8 cellular contexts compared by ENCODE assay signal in the genomic region with DNA sequence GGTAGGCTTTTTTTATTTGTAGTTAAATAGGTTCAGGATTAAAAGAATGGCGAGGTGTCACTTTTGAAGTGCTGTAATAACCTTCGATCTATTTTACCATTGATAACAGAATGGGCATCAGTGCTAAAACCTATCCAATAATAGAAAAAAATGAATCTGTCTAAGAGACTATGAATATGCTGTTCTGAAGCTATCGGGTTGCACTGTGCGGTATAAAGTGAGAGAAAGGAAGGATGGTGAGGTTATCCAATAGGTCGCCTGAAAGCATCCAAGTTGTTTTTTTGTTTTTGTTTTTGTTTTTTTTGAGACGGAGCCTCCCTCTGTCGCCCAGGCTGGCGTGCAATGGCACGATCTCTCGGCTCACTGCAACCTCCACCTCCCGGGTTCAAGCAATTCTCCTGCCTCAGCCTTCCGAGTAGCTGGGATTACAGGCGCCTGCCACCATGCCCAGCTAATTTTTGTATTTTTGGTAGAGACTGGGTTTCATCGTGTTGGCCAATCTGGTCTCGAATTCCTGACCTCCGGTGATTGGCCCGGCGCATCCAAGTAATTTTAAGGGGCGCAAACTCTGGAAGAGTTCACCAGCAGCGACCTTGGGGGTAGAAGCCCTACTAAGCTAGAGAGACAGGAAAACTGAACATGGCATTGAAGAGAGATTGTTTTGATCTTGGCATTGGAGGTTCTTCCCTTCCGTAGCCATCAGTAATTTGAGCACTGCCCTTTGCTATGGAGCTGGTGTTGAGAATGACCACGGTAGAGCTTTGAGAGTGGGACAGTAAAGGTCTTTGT. TPM values are rescaled to one million over a fixed set of nuclear protein-coding genes. Genes with fewer than 3 reads are reported as not detected.
DNase-seq lines count a peak whose midpoint lies in the region; ATAC-seq and TF ChIP-seq lines count a peak whose summit lies in the region.

No MANE protein-coding gene starts in this region.

- H3K27ac ChIP-seq in heart left ventricle (peak overlapping the region; percentile 70 to 89 (median 84)), parathyroid adenoma (peak overlapping the region; percentile 82)

- H3K36me3 ChIP-seq in heart left ventricle: no peaks in the 10 kb centered on the region
- H3K36me3 ChIP-seq in parathyroid adenoma (ENCODE audit: control insufficient read depth, insufficient read depth, low read length): no peaks in the 10 kb centered on the region

- intact Hi-C loops in heart left ventricle (cut with DNase I): loop anchor here in 2 of 10 donors (10.0 kb wide), 2 partner anchors 253 to 343 kb away; partner anchors contain the start of gene REN (in 2 of the 2)

- peak overlapping the region; percentile 83 for H2AFZ ChIP-seq in parathyroid adenoma

- H3K27ac Mint-ChIP-seq in activated T-helper 17 cell treated with anti-CD3 and anti-CD28 coated beads, Interleukin-2, amount 50 U/mL, for 72 hours: peak overlapping the region; percentile 100

- no peaks in the 10 kb centered on the region for H3K79me2 ChIP-seq in parathyroid adenoma

- H3K4me1 ChIP-seq in heart left ventricle: peaks cover 0 to 39% (median 7%) of the 10 kb centered on the region in 12 donors
- H3K4me1 ChIP-seq in parathyroid adenoma: no peaks in the 10 kb centered on the region

- peaks cover 26% of the 10 kb centered on the region for H3K4me1 Mint-ChIP-seq in activated T-helper 17 cell treated with anti-CD3 and anti-CD28 coated beads, Interleukin-2, amount 50 U/mL, for 72 hours

- WGBS in heart left ventricle, 4 donors: 2 to 3% (median 2%) methylated on average over 21 to 22 of the region's 22 CpGs

- peak; percentile 54 for DNase-seq in NCI-H2227 (lab: John Stamatoyannopoulos, UW; ENCODE audit: unreplicated experiment)
- DNase-seq in NCI-H2227 treated with DMSO at 0.1 percent for 48 hours (lab: John Stamatoyannopoulos, UW): no peak
- DNase-seq in NCI-H446 treated with DMSO at 0.1 percent for 48 hours (lab: John Stamatoyannopoulos, UW): peak; percentile 70
- no peak for DNase-seq in heart left ventricle

- no peak overlapping the region for H3K9ac ChIP-seq in parathyroid adenoma

- H3K27me3 Mint-ChIP-seq in activated T-helper 17 cell treated with anti-CD3 and anti-CD28 coated beads, Interleukin-2, amount 50 U/mL, for 72 hours: no peaks in the 10 kb centered on the region

- ATAC-seq in HG02885 (IDR thresholded peaks at IDR 0.05; ENCODE audit: poor library complexity, unreplicated experiment) (peak; percentile 3), heart left ventricle (peak in 3 of 4 donors; percentile 14 to 31 (median 24)), GM18868 (IDR thresholded peaks at IDR 0.05; ENCODE audit: unreplicated experiment) (no peak)
- peak; percentile 20 for ATAC-seq in activated T-helper 17 cell treated with anti-CD3 and anti-CD28 coated beads, Interleukin-2, amount 50 U/mL, for 72 hours (replicated peaks)

- peak overlapping the region; percentile 96 for H3K4me3 Mint-ChIP-seq in activated T-helper 17 cell treated with anti-CD3 and anti-CD28 coated beads, Interleukin-2, amount 50 U/mL, for 72 hours

- peak in 1 of 2 donors; percentile 12 for TF ChIP-seq POLR2A in heart left ventricle (IDR thresholded peaks at IDR 0.05)

- no peaks in the 10 kb centered on the region for H3K9me3 ChIP-seq in heart left ventricle
- no peaks in the 10 kb centered on the region for H3K9me3 ChIP-seq in parathyroid adenoma (ENCODE audit: control insufficient read depth, low read length)

- TF ChIP-seq CTCF in heart left ventricle (IDR thresholded peaks at IDR 0.05): no peak
- TF ChIP-seq CTCF in parathyroid adenoma (IDR thresholded peaks at IDR 0.05): no peak

- peak overlapping the region; percentile 91 for H3K4me2 ChIP-seq in parathyroid adenoma (ENCODE audit: low read length)

- H3K27me3 ChIP-seq in heart left ventricle (no peaks in the 10 kb centered on the region), parathyroid adenoma (ENCODE audit: control insufficient read depth, insufficient read depth, low read length) (no peaks in the 10 kb centered on the region)

- peaks cover 20% of the 10 kb centered on the region for H3K36me3 Mint-ChIP-seq in activated T-helper 17 cell treated with anti-CD3 and anti-CD28 coated beads, Interleukin-2, amount 50 U/mL, for 72 hours (ENCODE audit: low read depth)

- H3K9me3 Mint-ChIP-seq in activated T-helper 17 cell treated with anti-CD3 and anti-CD28 coated beads, Interleukin-2, amount 50 U/mL, for 72 hours: no peaks in the 10 kb centered on the region

- peak overlapping the region; percentile 5 to 76 (median 60) for H3K4me3 ChIP-seq in heart left ventricle
- peak overlapping the region; percentile 78 for H3K4me3 ChIP-seq in parathyroid adenoma (ENCODE audit: low read depth, low read length)

RNA-seq across cellular contexts. Expression of gene MDM4, which starts 8.7 kb away (rescaled TPM):
- total RNA-seq in activated T-helper 17 cell treated with anti-CD3 and anti-CD28 coated beads, Interleukin-2, amount 50 U/mL, for 72 hours: 100 to 1,000 TPM in 1 of 2 donors, 10 to 100 TPM in 1; 71.3 to 130 TPM
- 10 to 100 TPM in 8 of 9 donors, 1 to 10 TPM in 1; 8.9 to 48.7 (median 33.0) TPM for total RNA-seq in heart left ventricle
- 10 to 100 TPM in 1 of 2 donors, 1 to 10 TPM in 1; 5.7 to 15.0 TPM for polyA plus RNA-seq in heart left ventricle

RNA-seq across cellular contexts. Expression of gene PIK3C2B, which starts 12.9 kb away (rescaled TPM):
- 10 to 100 TPM; 31.0 to 67.6 TPM for total RNA-seq in activated T-helper 17 cell treated with anti-CD3 and anti-CD28 coated beads, Interleukin-2, amount 50 U/mL, for 72 hours
- 10 to 100 TPM; 12.9 to 42.5 (median 19.8) TPM for total RNA-seq in heart left ventricle
- polyA plus RNA-seq in heart left ventricle: 10 to 100 TPM in 1 of 2 donors, 1 to 10 TPM in 1; 9.2 to 11.9 TPM

Comparison
In these comparisons a context has a peak if more than half of its experiments do, and no peak if none do; other contexts are left out.
1. DNase-seq: peak in NCI-H2227 (single experiment) and NCI-H446 treated with DMSO at 0.1 percent for 48 hours (single experiment); none in NCI-H2227 treated with DMSO at 0.1 percent for 48 hours (single experiment) and heart left ventricle (0 of 5).